Comparison of ENCODE assay signal across 9 cellular contexts in genomic region chr6:4778086-4778485, GRCh38. TPM values are rescaled to one million over a fixed set of nuclear protein-coding genes. Genes with fewer than 3 reads are reported as not detected.
DNase-seq lines count a peak whose midpoint lies in the region; ATAC-seq and TF ChIP-seq lines count a peak whose summit lies in the region.
"Had no signal": no experiment of that assay in that cellular context is flagged by ENCODE, and none has a peak within 500 bp of the region (broad histone marks: within the 10 kb centered on the region; RNA-seq: fewer than 3 reads in every experiment).

No MANE protein-coding gene starts in this region.

- H3K27ac ChIP-seq in DND-41 (ENCODE audit: low read length) (no peak overlapping the region), HUES6 (ENCODE audit: low read depth, low read length) (no peak overlapping the region)

- H2AFZ ChIP-seq in DND-41 (ENCODE audit: low read depth, low read length) = no peak overlapping the region

- H3K27me3 ChIP-seq in DND-41 (ENCODE audit: insufficient read depth, low read length, poor library complexity) (no peaks in the 10 kb centered on the region), HUES6 (ENCODE audit: control insufficient read depth, insufficient read depth, low read length) (peaks cover 61% of the 10 kb centered on the region)

- H4K20me1 ChIP-seq in DND-41 (ENCODE audit: insufficient read depth, low read length) = no peaks in the 10 kb centered on the region

- H3K4me3 ChIP-seq in DND-41 (ENCODE audit: low read depth in 1 of 2, low read length in 2 of 2) (peak overlapping the region in 1 of 2 experiments; percentile 64; a peak in 2 of 4 replicates), HUES6 (ENCODE audit: low read depth, low read length) (peak overlapping the region; percentile 72; the same call in 1 of the 2 replicates)

- H3K27me3 Mint-ChIP-seq in MCF 10A (ENCODE audit: insufficient read depth, unreplicated experiment) (no peaks in the 10 kb centered on the region), nephron progenitor cell (ENCODE audit: low read depth, poor library complexity) (peaks cover 23% of the 10 kb centered on the region)

- no peak overlapping the region for H3K9ac ChIP-seq in DND-41 (ENCODE audit: low read depth, low read length)
- no peak overlapping the region for H3K9ac ChIP-seq in HUES6 (ENCODE audit: low read length)

- intact Hi-C loops in MCF 10A (cut with micrococcal nuclease) = loop anchor here (5.0 kb wide), 1 partner anchor 131 kb away; no protein-coding TSS in a partner anchor
- intact Hi-C loops in posterior vena cava (cut with DNase I) = loop anchor here in 1 of 2 donors (5.0 kb wide), 1 partner anchor 131 kb away; no protein-coding TSS in a partner anchor

- H3K4me3 Mint-ChIP-seq in MCF 10A (ENCODE audit: unreplicated experiment) (peak overlapping the region; percentile 85), nephron progenitor cell (peak overlapping the region; percentile 91)

- H3K4me1 Mint-ChIP-seq in MCF 10A (ENCODE audit: insufficient read depth, unreplicated experiment) (peaks cover 18% of the 10 kb centered on the region), nephron progenitor cell (peaks cover 48% of the 10 kb centered on the region)

- no peak for ATAC-seq in DND-41 (ENCODE audit: insufficient read depth, low read depth)
- ATAC-seq in HG03196 (IDR thresholded peaks at IDR 0.05; ENCODE audit: unreplicated experiment) = no peak

- H3K27ac Mint-ChIP-seq in MCF 10A (ENCODE audit: low read depth, unreplicated experiment) (peak overlapping the region; percentile 39), nephron progenitor cell (no peak overlapping the region)

- POLR2A ChIA-PET in MCF 10A (lab: Yijun Ruan, JAX) = interaction anchor here (1.2 to 1.7 kb wide), 5 partner anchors 12 to 426 kb away, joined by 3 to 7 read pairs (median 4); no protein-coding TSS in a partner anchor

- peaks cover 32% of the 10 kb centered on the region for H3K79me2 ChIP-seq in DND-41 (ENCODE audit: insufficient read depth, low read length)

- BruUV-seq in MCF 10A (replicated peaks; lab: Mats Ljungman, UMichigan) = no TSS peak

- no peak for TF ChIP-seq CTCF in DND-41 (IDR thresholded peaks at IDR 0.05; ENCODE audit: borderline replicate concordance, extremely low read depth, low read length, poor library complexity, severe bottlenecking)
- TF ChIP-seq CTCF in MCF 10A (IDR thresholded peaks at IDR 0.05; ENCODE audit: unreplicated experiment) = no peak
- TF ChIP-seq CTCF in nephron progenitor cell (IDR thresholded peaks at IDR 0.05) = no peak

- peak overlapping the region; percentile 69 for H3K4me2 ChIP-seq in DND-41 (ENCODE audit: insufficient read depth, low read length)

- H3K36me3 ChIP-seq in DND-41 (ENCODE audit: insufficient read depth, low read length) = no peaks in the 10 kb centered on the region
- no peaks in the 10 kb centered on the region; the same call in 1 of the 2 replicates for H3K36me3 ChIP-seq in HUES6 (ENCODE audit: control insufficient read depth, insufficient read depth, low read length)

- CTCF ChIA-PET in MCF 10A (lab: Yijun Ruan, JAX) = interaction anchor here (0.6 to 1.3 kb wide), 5 partner anchors 17 to 462 kb away, joined by 3 to 5 read pairs (median 3); no protein-coding TSS in a partner anchor

- peaks cover 5% of the 10 kb centered on the region for H3K36me3 Mint-ChIP-seq in MCF 10A (ENCODE audit: insufficient read depth, unreplicated experiment)
- H3K36me3 Mint-ChIP-seq in nephron progenitor cell (ENCODE audit: low read depth) = peaks cover 41% of the 10 kb centered on the region

- H3K4me1 ChIP-seq in DND-41 (ENCODE audit: insufficient read depth, low read length) (peaks cover 9% of the 10 kb centered on the region; the same call in 1 of the 2 replicates), HUES6 (ENCODE audit: control insufficient read depth, insufficient read depth, low read length) (peaks cover 25% of the 10 kb centered on the region)

- H3K9me3 ChIP-seq in DND-41 (ENCODE audit: insufficient read depth, low read length, severe bottlenecking) (peaks cover 11% of the 10 kb centered on the region), HUES6 (ENCODE audit: control insufficient read depth, insufficient read depth, low read depth, low read length) (peaks cover 9% of the 10 kb centered on the region; the same call in 1 of the 2 replicates)

- peaks cover 7% of the 10 kb centered on the region for H3K9me3 Mint-ChIP-seq in MCF 10A (ENCODE audit: unreplicated experiment)
- H3K9me3 Mint-ChIP-seq in nephron progenitor cell = peaks cover 32% of the 10 kb centered on the region

- DNase-seq in DND-41 (no peak), MCF 10A (ENCODE audit: unreplicated experiment) (peak; percentile 20), nephron progenitor cell (no peak), posterior vena cava (ENCODE audit: low spot score) (no peak), NCI-H2029 treated with DMSO at 0.1 percent for 48 hours (lab: John Stamatoyannopoulos, UW) (no peak), NCI-H1436 (lab: John Stamatoyannopoulos, UW) (no peak)
- DNase-seq: effector memory CD4-positive, alpha-beta T cell had no signal

RNA-seq across cellular contexts. Expression of gene CDYL, which starts 1.9 kb away (rescaled TPM):
- total RNA-seq in MCF 10A (2022) (48.9 and 56.8 TPM in 2 replicates), posterior vena cava (10 to 100 TPM; 38.7 to 38.8 TPM)
